In the genomic region with DNA sequence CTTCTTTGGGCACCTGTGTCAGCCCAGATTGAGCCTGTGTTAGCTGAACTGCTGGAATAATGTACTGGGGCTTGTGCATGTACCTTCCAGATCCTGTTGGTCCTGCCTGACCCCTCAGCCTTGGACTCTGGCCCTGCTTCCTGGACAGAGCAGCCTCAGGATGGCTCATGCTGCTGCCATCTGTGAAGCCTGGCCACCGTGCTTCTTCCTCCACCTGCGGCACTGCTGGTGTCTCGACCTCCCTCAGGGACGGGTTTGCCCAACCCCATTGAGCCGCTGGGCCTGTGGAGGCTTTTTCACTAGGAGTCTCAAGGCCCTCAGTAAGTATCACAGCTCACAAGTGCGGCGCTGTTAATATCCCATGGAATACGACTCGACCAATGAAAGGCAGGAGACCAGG, we compare ENCODE assay signal across 32 cellular contexts.
"Had no signal": no experiment of that assay in that cellular context is flagged by ENCODE, and none has a peak within 500 bp of the region (broad histone marks: within the 10 kb centered on the region; RNA-seq: fewer than 3 reads in every experiment).

No MANE protein-coding gene starts in this region.

- H3K9me3 ChIP-seq: Peyer's patch had no signal

- H3K36me3 ChIP-seq: brain microvascular endothelial cell, cardiac muscle cell, Peyer's patch had no signal

- H3K4me1 ChIP-seq: Peyer's patch had no signal

- ATAC-seq: activated naive CD8-positive, alpha-beta T cell treated with anti-CD3 and anti-CD28 coated beads, Interleukin-2, amount 50 U/mL, for 24 hours; activated T-cell treated with anti-CD3 and anti-CD28 coated beads, Interleukin-2, amount 50 U/mL, for 4 hours; Right ventricle myocardium inferior; SK-N-SH treated with all-trans-retinoic acid at 6 μM for 48 hours had no signal

- DNase-seq: activated B cell treated with CpG ODN at 0.5 μM for 24 hours; activated CD4-positive, alpha-beta memory T cell treated with anti-CD3 and anti-CD28 coated beads for 36 hours; activated CD4-positive, alpha-beta T cell treated with anti-CD3 and anti-CD28 coated beads for 4 hours; activated CD4-positive, alpha-beta T cell treated with anti-CD3 and anti-CD28 coated beads, Interleukin-2, amount 50 U/mL, for 1 hour; activated CD4-positive, CD25-positive, alpha-beta regulatory T cell treated with anti-CD3 and anti-CD28 coated beads, Interleukin-2, amount 50 U/mL, for 72 hours; activated CD8-positive, alpha-beta memory T cell treated with anti-CD3 and anti-CD28 coated beads, Interleukin-2, amount 50 U/mL, for 4 hours; activated gamma-delta T cell treated with Interleukin-2 at 50 U/mL for 16 hours; activated naive CD4-positive, alpha-beta T cell treated with anti-CD3 and anti-CD28 coated beads for 36 hours; activated naive CD8-positive, alpha-beta T cell treated with anti-CD3 and anti-CD28 coated beads, Interleukin-2, amount 50 U/mL, for 24 hours; activated T-cell treated with anti-CD3 and anti-CD28 coated beads for 4 hours; activated T-cell treated with anti-CD3 and anti-CD28 coated beads, Interleukin-2, amount 50 U/mL, for 4 hours; anterior cingulate cortex; brain microvascular endothelial cell; Karpas-422; KBM-7; NCI-H1105; NCI-H1417 treated with DMSO at 0.1 percent for 48 hours; NCI-H187 treated with DMSO at 0.1 percent for 48 hours; NCI-H2081; NCI-H226; NCI-H446 treated with DMSO at 0.1 percent for 48 hours; NCI-H524; Peyer's patch; RPMI8226; SIG-M5; T-helper 1 cell; T-helper 2 cell; T-helper 9 cell had no signal

- H3K27me3 ChIP-seq: brain microvascular endothelial cell, cardiac muscle cell, Peyer's patch had no signal

- H3K27ac ChIP-seq: brain microvascular endothelial cell, cardiac muscle cell, Peyer's patch, VCaP had no signal

- H3K4me3 ChIP-seq: cardiac muscle cell, Peyer's patch had no signal
